Comparison of ENCODE assay signal across 11 cellular contexts in genomic region chr12:645563-646071, GRCh38. TPM values are rescaled to one million over a fixed set of nuclear protein-coding genes. Genes with fewer than 3 reads are reported as not detected.
DNase-seq lines count a peak whose midpoint lies in the region; ATAC-seq, FAIRE-seq and TF ChIP-seq lines count a peak whose summit lies in the region.
"Had no signal": no experiment of that assay in that cellular context is flagged by ENCODE, and none has a peak within 500 bp of the region (broad histone marks: within the 10 kb centered on the region; RNA-seq: fewer than 3 reads in every experiment).

No MANE protein-coding gene starts in this region.

- peaks cover 38% of the 10 kb centered on the region for H3K4me1 Mint-ChIP-seq in activated CD8-positive, alpha-beta T cell treated with anti-CD3 and anti-CD28 coated beads, Interleukin-2, amount 10 ng/mL, durations not matched to agents 7 days and 5 days (ENCODE audit: low read depth)
- H3K4me1 Mint-ChIP-seq in activated CD8-positive, alpha-beta T cell treated with anti-CD3 and anti-CD28 coated beads for 36 hours (ENCODE audit: low read depth): peaks cover 37% of the 10 kb centered on the region

- FAIRE-seq in pancreas (lab: Jason Lieb, UNC): no peak

- CTCF ChIA-PET in activated CD8-positive, alpha-beta T cell treated with anti-CD3 and anti-CD28 coated beads, Interleukin-2, amount 10 ng/mL, durations not matched to agents 7 days and 5 days (lab: Charles Lee): interaction anchor here (0.8 to 3.4 kb wide), 6 partner anchors 21 to 169 kb away, joined by 3 to 22 read pairs (median 4); partner anchors contain the start of gene WNK1
- CTCF ChIA-PET in activated CD8-positive, alpha-beta T cell treated with anti-CD3 and anti-CD28 coated beads for 36 hours (lab: Charles Lee): interaction anchor here (3.2 kb wide), 1 partner anchor 105 kb away, joined by 16 read pairs; the partner anchor contains the start of gene WNK1

- WGBS in pancreas, 2 donors: 38 to 41% methylated on average over 8 of the region's 8 CpGs

- no peak for ATAC-seq in activated CD8-positive, alpha-beta T cell treated with anti-CD3 and anti-CD28 coated beads, Interleukin-2, amount 10 ng/mL, durations not matched to agents 7 days and 5 days
- ATAC-seq in activated CD8-positive, alpha-beta T cell treated with anti-CD3 and anti-CD28 coated beads for 36 hours: no peak
- ATAC-seq in upper lobe of right lung (no peak), pancreas (no peak), GM21515 (IDR thresholded peaks at IDR 0.05; ENCODE audit: unreplicated experiment) (no peak)

- H3K9me3 ChIP-seq in duodenal mucosa (ENCODE audit: control insufficient read depth in 1 of 2, low read length in 2 of 2): no peaks in the 10 kb centered on the region
- no peaks in the 10 kb centered on the region for H3K9me3 ChIP-seq in mucosa of rectum (ENCODE audit: control insufficient read depth in 2 of 2, low read length in 2 of 2)
- H3K9me3 ChIP-seq in upper lobe of right lung: no peaks in the 10 kb centered on the region
- no peaks in the 10 kb centered on the region for H3K9me3 ChIP-seq in pancreas

- POLR2A ChIA-PET in activated CD8-positive, alpha-beta T cell treated with anti-CD3 and anti-CD28 coated beads, Interleukin-2, amount 10 ng/mL, durations not matched to agents 7 days and 5 days (lab: Charles Lee): interaction anchor here (0.8 to 5.0 kb wide), 2 partner anchors 106 kb away, joined by 3 to 39 read pairs; partner anchors contain the start of gene WNK1
- POLR2A ChIA-PET in activated CD8-positive, alpha-beta T cell treated with anti-CD3 and anti-CD28 coated beads for 36 hours (lab: Charles Lee): interaction anchor here (0.7 kb wide), 1 partner anchor 15 kb away, joined by 3 read pairs; no protein-coding TSS in a partner anchor

- H3K4me3 Mint-ChIP-seq in activated CD8-positive, alpha-beta T cell treated with anti-CD3 and anti-CD28 coated beads, Interleukin-2, amount 10 ng/mL, durations not matched to agents 7 days and 5 days: no peak overlapping the region
- no peak overlapping the region for H3K4me3 Mint-ChIP-seq in activated CD8-positive, alpha-beta T cell treated with anti-CD3 and anti-CD28 coated beads for 36 hours
- H3K4me3 Mint-ChIP-seq: activated naive CD4-positive, alpha-beta T cell treated with anti-CD3 and anti-CD28 coated beads, Interleukin-2, amount 10 ng/mL, durations not matched to agents 7 days and 5 days had no signal

- no peak for DNase-seq in activated CD8-positive, alpha-beta T cell treated with anti-CD3 and anti-CD28 coated beads, Interleukin-2, amount 10 ng/mL, durations not matched to agents 7 days and 5 days
- DNase-seq in activated CD8-positive, alpha-beta T cell treated with anti-CD3 and anti-CD28 coated beads for 36 hours: no peak
- no peak for DNase-seq in upper lobe of right lung
- DNase-seq in GDM1 (lab: John Stamatoyannopoulos, UW): no peak
- no peak for DNase-seq in pancreas
- DNase-seq: activated naive CD4-positive, alpha-beta T cell treated with anti-CD3 and anti-CD28 coated beads, Interleukin-2, amount 10 ng/mL, durations not matched to agents 7 days and 5 days; NK-92 treated with Interleukin-12 subunit alpha and Interleukin-12 subunit beta, amount 100 ng/mL, for 24 hours had no signal

- peak overlapping the region; percentile 27 for H3K27ac Mint-ChIP-seq in activated CD8-positive, alpha-beta T cell treated with anti-CD3 and anti-CD28 coated beads, Interleukin-2, amount 10 ng/mL, durations not matched to agents 7 days and 5 days
- H3K27ac Mint-ChIP-seq in activated CD8-positive, alpha-beta T cell treated with anti-CD3 and anti-CD28 coated beads for 36 hours: no peak overlapping the region
- H3K27ac Mint-ChIP-seq: activated naive CD4-positive, alpha-beta T cell treated with anti-CD3 and anti-CD28 coated beads, Interleukin-2, amount 10 ng/mL, durations not matched to agents 7 days and 5 days had no signal

- H3K27me3 ChIP-seq in duodenal mucosa (ENCODE audit: control insufficient read depth in 1 of 2, insufficient read depth in 2 of 2, low read length in 2 of 2) (no peaks in the 10 kb centered on the region), mucosa of rectum (ENCODE audit: control insufficient read depth in 2 of 2, insufficient read depth in 2 of 2, low read length in 2 of 2) (no peaks in the 10 kb centered on the region), upper lobe of right lung (no peaks in the 10 kb centered on the region), pancreas (no peaks in the 10 kb centered on the region)

- H3K36me3 ChIP-seq in duodenal mucosa (ENCODE audit: control insufficient read depth in 1 of 2, insufficient read depth in 2 of 2, low read length in 2 of 2) (no peaks in the 10 kb centered on the region), mucosa of rectum (ENCODE audit: control insufficient read depth in 2 of 2, insufficient read depth in 2 of 2, low read length in 2 of 2) (no peaks in the 10 kb centered on the region), upper lobe of right lung (no peaks in the 10 kb centered on the region), pancreas (no peaks in the 10 kb centered on the region)

- H3K4me1 ChIP-seq in duodenal mucosa (ENCODE audit: control insufficient read depth in 1 of 2, insufficient read depth in 2 of 2, low read length in 2 of 2): peaks cover 13 to 25% of the 10 kb centered on the region in 2 donors
- peaks cover 15 to 19% of the 10 kb centered on the region in 2 donors for H3K4me1 ChIP-seq in mucosa of rectum (ENCODE audit: control insufficient read depth in 2 of 2, insufficient read depth in 2 of 2, low read length in 2 of 2)
- peaks cover 41% of the 10 kb centered on the region for H3K4me1 ChIP-seq in upper lobe of right lung
- no peaks in the 10 kb centered on the region for H3K4me1 ChIP-seq in pancreas

- H3K9ac ChIP-seq in duodenal mucosa (ENCODE audit: low read depth in 1 of 2, low read length in 2 of 2) (no peak overlapping the region), mucosa of rectum (ENCODE audit: low read depth in 1 of 2, low read length in 2 of 2) (no peak overlapping the region)

- intact Hi-C loops in activated CD8-positive, alpha-beta T cell treated with anti-CD3 and anti-CD28 coated beads for 36 hours (cut with micrococcal nuclease): no loop called here
- intact Hi-C loops in upper lobe of right lung (cut with DNase I) (loop anchor here (10.0 kb wide), 1 partner anchor 71 kb away; no protein-coding TSS in a partner anchor), pancreas (cut with DNase I) (no loop called here)

- H3K4me3 ChIP-seq in duodenal mucosa (ENCODE audit: low read depth in 1 of 2, low read length in 2 of 2) (no peak overlapping the region), mucosa of rectum (ENCODE audit: low read length in 2 of 2) (no peak overlapping the region), upper lobe of right lung (peak overlapping the region; percentile 1), pancreas (no peak overlapping the region)

- peaks cover 8% of the 10 kb centered on the region for H3K36me3 Mint-ChIP-seq in activated CD8-positive, alpha-beta T cell treated with anti-CD3 and anti-CD28 coated beads, Interleukin-2, amount 10 ng/mL, durations not matched to agents 7 days and 5 days (ENCODE audit: low read depth)
- peaks cover 4% of the 10 kb centered on the region for H3K36me3 Mint-ChIP-seq in activated CD8-positive, alpha-beta T cell treated with anti-CD3 and anti-CD28 coated beads for 36 hours (ENCODE audit: low read depth)
- H3K36me3 Mint-ChIP-seq: activated naive CD4-positive, alpha-beta T cell treated with anti-CD3 and anti-CD28 coated beads, Interleukin-2, amount 10 ng/mL, durations not matched to agents 7 days and 5 days had no signal

- H3K27ac ChIP-seq in duodenal mucosa (ENCODE audit: low read depth, low read length): peak overlapping the region; percentile 47
- H3K27ac ChIP-seq in mucosa of rectum (ENCODE audit: low read depth in 2 of 2, low read length in 2 of 2): peak overlapping the region; percentile 62 to 68
- peak overlapping the region; percentile 99 for H3K27ac ChIP-seq in upper lobe of right lung
- peak overlapping the region in 1 of 4 donors; percentile 41 for H3K27ac ChIP-seq in pancreas

- no peaks in the 10 kb centered on the region for H3K9me3 Mint-ChIP-seq in activated CD8-positive, alpha-beta T cell treated with anti-CD3 and anti-CD28 coated beads, Interleukin-2, amount 10 ng/mL, durations not matched to agents 7 days and 5 days (ENCODE audit: insufficient read depth)
- no peaks in the 10 kb centered on the region for H3K9me3 Mint-ChIP-seq in activated CD8-positive, alpha-beta T cell treated with anti-CD3 and anti-CD28 coated beads for 36 hours
- H3K9me3 Mint-ChIP-seq: activated naive CD4-positive, alpha-beta T cell treated with anti-CD3 and anti-CD28 coated beads, Interleukin-2, amount 10 ng/mL, durations not matched to agents 7 days and 5 days had no signal

- no peak for TF ChIP-seq CTCF in activated CD8-positive, alpha-beta T cell treated with anti-CD3 and anti-CD28 coated beads for 36 hours (IDR thresholded peaks at IDR 0.05)
- TF ChIP-seq CTCF in upper lobe of right lung (IDR thresholded peaks at IDR 0.05) (no peak), pancreas (IDR thresholded peaks at IDR 0.05) (no peak)

- no peaks in the 10 kb centered on the region for H3K27me3 Mint-ChIP-seq in activated CD8-positive, alpha-beta T cell treated with anti-CD3 and anti-CD28 coated beads, Interleukin-2, amount 10 ng/mL, durations not matched to agents 7 days and 5 days (ENCODE audit: low read depth)
- H3K27me3 Mint-ChIP-seq in activated CD8-positive, alpha-beta T cell treated with anti-CD3 and anti-CD28 coated beads for 36 hours: no peaks in the 10 kb centered on the region
- H3K27me3 Mint-ChIP-seq: activated naive CD4-positive, alpha-beta T cell treated with anti-CD3 and anti-CD28 coated beads, Interleukin-2, amount 10 ng/mL, durations not matched to agents 7 days and 5 days had no signal

RNA-seq across cellular contexts. Expression of gene NINJ2, which starts 17.6 kb away (rescaled TPM):
- total RNA-seq in activated CD8-positive, alpha-beta T cell treated with anti-CD3 and anti-CD28 coated beads, Interleukin-2, amount 10 ng/mL, durations not matched to agents 7 days and 5 days: 10 to 100 TPM in 1 of 2 experiments, 1 to 10 TPM in 1; 8.0 to 10.6 TPM
- total RNA-seq in activated CD8-positive, alpha-beta T cell treated with anti-CD3 and anti-CD28 coated beads for 36 hours: 1 to 10 TPM; 2.2 to 2.5 TPM
- total RNA-seq in upper lobe of right lung (23.4 TPM), pancreas (1 to 10 TPM in 2 of 6 donors, under 1 TPM in 4; 0.32 to 1.8 (median 0.46) TPM)
- polyA plus RNA-seq in pancreas: 1 to 10 TPM in 1 of 2 donors, under 1 TPM in 1; 0.87 to 1.1 TPM
- polyA plus RNA-seq: AG04450 had no signal
